Comparison of ENCODE assay signal across 1 cellular context in genomic region chr1:193059282-193060225, GRCh38.
TF ChIP-seq lines count a peak whose summit lies in the region.

Gene RO60, plus strand, starts transcription at chr1:193059612. Its CDS starts 9,443 bp downstream, at chr1:193069055.
Gene UCHL5, minus strand, starts transcription at chr1:193059360. Its CDS starts 100 bp downstream, at chr1:193059260.

TF ChIP-seq in HepG2, 621 proteins besides CTCF, POLR2A, EP300 and RAD21 (continued from another document and continues in another):
- TF ChIP-seq, protein P1, sequence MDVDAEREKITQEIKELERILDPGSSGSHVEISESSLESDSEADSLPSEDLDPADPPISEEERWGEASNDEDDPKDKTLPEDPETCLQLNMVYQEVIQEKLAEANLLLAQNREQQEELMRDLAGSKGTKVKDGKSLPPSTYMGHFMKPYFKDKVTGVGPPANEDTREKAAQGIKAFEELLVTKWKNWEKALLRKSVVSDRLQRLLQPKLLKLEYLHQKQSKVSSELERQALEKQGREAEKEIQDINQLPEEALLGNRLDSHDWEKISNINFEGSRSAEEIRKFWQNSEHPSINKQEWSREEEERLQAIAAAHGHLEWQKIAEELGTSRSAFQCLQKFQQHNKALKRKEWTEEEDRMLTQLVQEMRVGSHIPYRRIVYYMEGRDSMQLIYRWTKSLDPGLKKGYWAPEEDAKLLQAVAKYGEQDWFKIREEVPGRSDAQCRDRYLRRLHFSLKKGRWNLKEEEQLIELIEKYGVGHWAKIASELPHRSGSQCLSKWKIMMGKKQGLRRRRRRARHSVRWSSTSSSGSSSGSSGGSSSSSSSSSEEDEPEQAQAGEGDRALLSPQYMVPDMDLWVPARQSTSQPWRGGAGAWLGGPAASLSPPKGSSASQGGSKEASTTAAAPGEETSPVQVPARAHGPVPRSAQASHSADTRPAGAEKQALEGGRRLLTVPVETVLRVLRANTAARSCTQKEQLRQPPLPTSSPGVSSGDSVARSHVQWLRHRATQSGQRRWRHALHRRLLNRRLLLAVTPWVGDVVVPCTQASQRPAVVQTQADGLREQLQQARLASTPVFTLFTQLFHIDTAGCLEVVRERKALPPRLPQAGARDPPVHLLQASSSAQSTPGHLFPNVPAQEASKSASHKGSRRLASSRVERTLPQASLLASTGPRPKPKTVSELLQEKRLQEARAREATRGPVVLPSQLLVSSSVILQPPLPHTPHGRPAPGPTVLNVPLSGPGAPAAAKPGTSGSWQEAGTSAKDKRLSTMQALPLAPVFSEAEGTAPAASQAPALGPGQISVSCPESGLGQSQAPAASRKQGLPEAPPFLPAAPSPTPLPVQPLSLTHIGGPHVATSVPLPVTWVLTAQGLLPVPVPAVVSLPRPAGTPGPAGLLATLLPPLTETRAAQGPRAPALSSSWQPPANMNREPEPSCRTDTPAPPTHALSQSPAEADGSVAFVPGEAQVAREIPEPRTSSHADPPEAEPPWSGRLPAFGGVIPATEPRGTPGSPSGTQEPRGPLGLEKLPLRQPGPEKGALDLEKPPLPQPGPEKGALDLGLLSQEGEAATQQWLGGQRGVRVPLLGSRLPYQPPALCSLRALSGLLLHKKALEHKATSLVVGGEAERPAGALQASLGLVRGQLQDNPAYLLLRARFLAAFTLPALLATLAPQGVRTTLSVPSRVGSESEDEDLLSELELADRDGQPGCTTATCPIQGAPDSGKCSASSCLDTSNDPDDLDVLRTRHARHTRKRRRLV (CRISPR knock-in tag; IDR thresholded peaks at IDR 0.05) = peak; percentile 72; the same call in 1 of the 2 replicates
- peak; percentile 85 for TF ChIP-seq FOXO1 (CRISPR knock-in tag; IDR thresholded peaks at IDR 0.05)
- TF ChIP-seq, protein P2, sequence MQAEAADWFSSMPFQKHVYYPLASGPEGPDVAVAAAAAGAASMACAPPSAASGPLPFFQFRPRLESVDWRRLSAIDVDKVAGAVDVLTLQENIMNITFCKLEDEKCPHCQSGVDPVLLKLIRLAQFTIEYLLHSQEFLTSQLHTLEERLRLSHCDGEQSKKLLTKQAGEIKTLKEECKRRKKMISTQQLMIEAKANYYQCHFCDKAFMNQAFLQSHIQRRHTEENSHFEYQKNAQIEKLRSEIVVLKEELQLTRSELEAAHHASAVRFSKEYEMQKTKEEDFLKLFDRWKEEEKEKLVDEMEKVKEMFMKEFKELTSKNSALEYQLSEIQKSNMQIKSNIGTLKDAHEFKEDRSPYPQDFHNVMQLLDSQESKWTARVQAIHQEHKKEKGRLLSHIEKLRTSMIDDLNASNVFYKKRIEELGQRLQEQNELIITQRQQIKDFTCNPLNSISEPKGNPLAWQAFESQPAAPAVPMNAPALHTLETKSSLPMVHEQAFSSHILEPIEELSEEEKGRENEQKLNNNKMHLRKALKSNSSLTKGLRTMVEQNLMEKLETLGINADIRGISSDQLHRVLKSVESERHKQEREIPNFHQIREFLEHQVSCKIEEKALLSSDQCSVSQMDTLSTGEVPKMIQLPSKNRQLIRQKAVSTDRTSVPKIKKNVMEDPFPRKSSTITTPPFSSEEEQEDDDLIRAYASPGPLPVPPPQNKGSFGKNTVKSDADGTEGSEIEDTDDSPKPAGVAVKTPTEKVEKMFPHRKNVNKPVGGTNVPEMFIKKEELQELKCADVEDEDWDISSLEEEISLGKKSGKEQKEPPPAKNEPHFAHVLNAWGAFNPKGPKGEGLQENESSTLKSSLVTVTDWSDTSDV (CRISPR knock-in tag; IDR thresholded peaks at IDR 0.05) = peak; percentile 96
- peak; percentile 93 for TF ChIP-seq ZNF501 (CRISPR knock-in tag; IDR thresholded peaks at IDR 0.05)
- TF ChIP-seq, protein P3, sequence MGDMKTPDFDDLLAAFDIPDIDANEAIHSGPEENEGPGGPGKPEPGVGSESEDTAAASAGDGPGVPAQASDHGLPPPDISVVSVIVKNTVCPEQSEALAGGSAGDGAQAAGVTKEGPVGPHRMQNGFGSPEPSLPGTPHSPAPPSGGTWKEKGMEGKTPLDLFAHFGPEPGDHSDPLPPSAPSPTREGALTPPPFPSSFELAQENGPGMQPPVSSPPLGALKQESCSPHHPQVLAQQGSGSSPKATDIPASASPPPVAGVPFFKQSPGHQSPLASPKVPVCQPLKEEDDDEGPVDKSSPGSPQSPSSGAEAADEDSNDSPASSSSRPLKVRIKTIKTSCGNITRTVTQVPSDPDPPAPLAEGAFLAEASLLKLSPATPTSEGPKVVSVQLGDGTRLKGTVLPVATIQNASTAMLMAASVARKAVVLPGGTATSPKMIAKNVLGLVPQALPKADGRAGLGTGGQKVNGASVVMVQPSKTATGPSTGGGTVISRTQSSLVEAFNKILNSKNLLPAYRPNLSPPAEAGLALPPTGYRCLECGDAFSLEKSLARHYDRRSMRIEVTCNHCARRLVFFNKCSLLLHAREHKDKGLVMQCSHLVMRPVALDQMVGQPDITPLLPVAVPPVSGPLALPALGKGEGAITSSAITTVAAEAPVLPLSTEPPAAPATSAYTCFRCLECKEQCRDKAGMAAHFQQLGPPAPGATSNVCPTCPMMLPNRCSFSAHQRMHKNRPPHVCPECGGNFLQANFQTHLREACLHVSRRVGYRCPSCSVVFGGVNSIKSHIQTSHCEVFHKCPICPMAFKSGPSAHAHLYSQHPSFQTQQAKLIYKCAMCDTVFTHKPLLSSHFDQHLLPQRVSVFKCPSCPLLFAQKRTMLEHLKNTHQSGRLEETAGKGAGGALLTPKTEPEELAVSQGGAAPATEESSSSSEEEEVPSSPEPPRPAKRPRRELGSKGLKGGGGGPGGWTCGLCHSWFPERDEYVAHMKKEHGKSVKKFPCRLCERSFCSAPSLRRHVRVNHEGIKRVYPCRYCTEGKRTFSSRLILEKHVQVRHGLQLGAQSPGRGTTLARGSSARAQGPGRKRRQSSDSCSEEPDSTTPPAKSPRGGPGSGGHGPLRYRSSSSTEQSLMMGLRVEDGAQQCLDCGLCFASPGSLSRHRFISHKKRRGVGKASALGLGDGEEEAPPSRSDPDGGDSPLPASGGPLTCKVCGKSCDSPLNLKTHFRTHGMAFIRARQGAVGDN (CRISPR knock-in tag; IDR thresholded peaks at IDR 0.05) = peak; percentile 95
- TF ChIP-seq ZNF670 (CRISPR knock-in tag; IDR thresholded peaks at IDR 0.05; ENCODE audit: borderline replicate concordance) = peak; percentile 91; the same call in 1 of the 2 replicates
- peak; percentile 43; the same call in 1 of the 2 replicates for TF ChIP-seq ATF7 (IDR thresholded peaks at IDR 0.05)
- peak; percentile 90 for TF ChIP-seq ATF7 (CRISPR knock-in tag; IDR thresholded peaks at IDR 0.05)
- TF ChIP-seq ZNF777 (CRISPR knock-in tag; IDR thresholded peaks at IDR 0.05) = no peak
- no peak; the same call in 1 of the 2 replicates for TF ChIP-seq ZNF567 (CRISPR knock-in tag; IDR thresholded peaks at IDR 0.05; ENCODE audit: borderline replicate concordance)
- TF ChIP-seq NFE2 (CRISPR knock-in tag; IDR thresholded peaks at IDR 0.05) = no peak; the same call in 1 of the 2 replicates
- TF ChIP-seq KAT8 (CRISPR knock-in tag; IDR thresholded peaks at IDR 0.05) = peak; percentile 97
- TF ChIP-seq SKI (IDR thresholded peaks at IDR 0.05; ENCODE audit: partially characterized antibody) = peak; percentile 68
- peak; percentile 86; the same call in 1 of the 2 replicates for TF ChIP-seq KLF11 (CRISPR knock-in tag; IDR thresholded peaks at IDR 0.05)
- TF ChIP-seq, protein P4, sequence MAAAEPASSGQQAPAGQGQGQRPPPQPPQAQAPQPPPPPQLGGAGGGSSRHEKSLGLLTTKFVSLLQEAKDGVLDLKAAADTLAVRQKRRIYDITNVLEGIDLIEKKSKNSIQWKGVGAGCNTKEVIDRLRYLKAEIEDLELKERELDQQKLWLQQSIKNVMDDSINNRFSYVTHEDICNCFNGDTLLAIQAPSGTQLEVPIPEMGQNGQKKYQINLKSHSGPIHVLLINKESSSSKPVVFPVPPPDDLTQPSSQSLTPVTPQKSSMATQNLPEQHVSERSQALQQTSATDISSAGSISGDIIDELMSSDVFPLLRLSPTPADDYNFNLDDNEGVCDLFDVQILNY (CRISPR knock-in tag; conservative IDR thresholded peaks at IDR 0.05) = peak; percentile 96
- TF ChIP-seq ZNF737 (CRISPR knock-in tag; IDR thresholded peaks at IDR 0.05; ENCODE audit: borderline replicate concordance) = no peak
- TF ChIP-seq KLF12 (CRISPR knock-in tag; IDR thresholded peaks at IDR 0.05; ENCODE audit: borderline replicate concordance) = peak; percentile 88
- TF ChIP-seq REXO4 (CRISPR knock-in tag; IDR thresholded peaks at IDR 0.05; ENCODE audit: borderline replicate concordance) = 0 out of 2 replicates have a peak, but pooled peaks have one; percentile 52
- TF ChIP-seq ZNF260 (CRISPR knock-in tag; IDR thresholded peaks at IDR 0.05; ENCODE audit: borderline replicate concordance, low read depth) = no peak
- peak; percentile 81 for TF ChIP-seq ZNF800 (CRISPR knock-in tag; IDR thresholded peaks at IDR 0.05)
- peak; percentile 57; the same call in 1 of the 2 replicates for TF ChIP-seq ZNF776 (CRISPR knock-in tag; IDR thresholded peaks at IDR 0.05)
- TF ChIP-seq SNAPC5 (CRISPR knock-in tag; IDR thresholded peaks at IDR 0.05; ENCODE audit: borderline replicate concordance) = 0 out of 2 replicates have a peak, but pooled peaks have one; percentile 58
- TF ChIP-seq RFX5 (IDR thresholded peaks at IDR 0.05; ENCODE audit: low read depth, low read length) = no peak
- no peak for TF ChIP-seq HHEX (CRISPR knock-in tag; IDR thresholded peaks at IDR 0.05)
- peak; percentile 95 for TF ChIP-seq ZFP37 (CRISPR knock-in tag; IDR thresholded peaks at IDR 0.05; ENCODE audit: borderline replicate concordance)
- peak; percentile 95 for TF ChIP-seq KDM3A (CRISPR knock-in tag; IDR thresholded peaks at IDR 0.05; ENCODE audit: low read depth)
- TF ChIP-seq GRHL1 (CRISPR knock-in tag; conservative IDR thresholded peaks at IDR 0.05) = no peak
- TF ChIP-seq KMT2A (CRISPR knock-in tag; IDR thresholded peaks at IDR 0.05) = peak; percentile 98
- peak; percentile 90 for TF ChIP-seq UBTF (CRISPR knock-in tag; IDR thresholded peaks at IDR 0.05)
- no peak for TF ChIP-seq SRF (IDR thresholded peaks at IDR 0.05; ENCODE audit: low read depth, low read length)
- peak; percentile 77; the same call in 1 of the 2 replicates for TF ChIP-seq ZNF572 (CRISPR knock-in tag; IDR thresholded peaks at IDR 0.05)
- TF ChIP-seq, protein P5, sequence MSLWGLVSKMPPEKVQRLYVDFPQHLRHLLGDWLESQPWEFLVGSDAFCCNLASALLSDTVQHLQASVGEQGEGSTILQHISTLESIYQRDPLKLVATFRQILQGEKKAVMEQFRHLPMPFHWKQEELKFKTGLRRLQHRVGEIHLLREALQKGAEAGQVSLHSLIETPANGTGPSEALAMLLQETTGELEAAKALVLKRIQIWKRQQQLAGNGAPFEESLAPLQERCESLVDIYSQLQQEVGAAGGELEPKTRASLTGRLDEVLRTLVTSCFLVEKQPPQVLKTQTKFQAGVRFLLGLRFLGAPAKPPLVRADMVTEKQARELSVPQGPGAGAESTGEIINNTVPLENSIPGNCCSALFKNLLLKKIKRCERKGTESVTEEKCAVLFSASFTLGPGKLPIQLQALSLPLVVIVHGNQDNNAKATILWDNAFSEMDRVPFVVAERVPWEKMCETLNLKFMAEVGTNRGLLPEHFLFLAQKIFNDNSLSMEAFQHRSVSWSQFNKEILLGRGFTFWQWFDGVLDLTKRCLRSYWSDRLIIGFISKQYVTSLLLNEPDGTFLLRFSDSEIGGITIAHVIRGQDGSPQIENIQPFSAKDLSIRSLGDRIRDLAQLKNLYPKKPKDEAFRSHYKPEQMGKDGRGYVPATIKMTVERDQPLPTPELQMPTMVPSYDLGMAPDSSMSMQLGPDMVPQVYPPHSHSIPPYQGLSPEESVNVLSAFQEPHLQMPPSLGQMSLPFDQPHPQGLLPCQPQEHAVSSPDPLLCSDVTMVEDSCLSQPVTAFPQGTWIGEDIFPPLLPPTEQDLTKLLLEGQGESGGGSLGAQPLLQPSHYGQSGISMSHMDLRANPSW (CRISPR knock-in tag; IDR thresholded peaks at IDR 0.05; ENCODE audit: borderline replicate concordance) = no peak
